ENCODE assay signal across 14 cellular contexts in genomic region chr21:34635307-34635706, GRCh38. TPM values are rescaled to one million over a fixed set of nuclear protein-coding genes. Genes with fewer than 3 reads are reported as not detected.
DNase-seq lines count a peak whose midpoint lies in the region; ATAC-seq and TF ChIP-seq lines count a peak whose summit lies in the region.
"Had no signal": no experiment of that assay in that cellular context is flagged by ENCODE, and none has a peak within 500 bp of the region (broad histone marks: within the 10 kb centered on the region; RNA-seq: fewer than 3 reads in every experiment).

No MANE protein-coding gene starts in this region.

- TF ChIP-seq CTCF in GM10266 (IDR thresholded peaks at IDR 0.05; ENCODE audit: control insufficient read depth, insufficient read depth, low read depth, missing control alignments), result peak; percentile 31
- peak; percentile 23 for TF ChIP-seq CTCF in kidney epithelial cell (IDR thresholded peaks at IDR 0.05; ENCODE audit: insufficient read depth, low read length, poor library complexity, severe bottlenecking)

- H3K9me3 ChIP-seq in SJCRH30 (replicated peaks), result no peaks in the 10 kb centered on the region
- H3K9me3 ChIP-seq: BLaER1, right lobe of liver had no signal

- H3K4me3 ChIP-seq in SJCRH30, result no peak overlapping the region
- no peak overlapping the region for H3K4me3 ChIP-seq in kidney epithelial cell (ENCODE audit: low read depth, low read length)
- H3K4me3 ChIP-seq: BLaER1, right lobe of liver had no signal

- DNase-seq in NCI-H82 (lab: John Stamatoyannopoulos, UW), result peak; percentile 46
- DNase-seq in NCI-H82 treated with DMSO at 0.1 percent for 48 hours (lab: John Stamatoyannopoulos, UW; ENCODE audit: unreplicated experiment), result no peak
- no peak for DNase-seq in GM10266 (ENCODE audit: extremely low spot score)
- peak; percentile 31 to 47 for DNase-seq in SJCRH30
- no peak for DNase-seq in kidney epithelial cell (ENCODE audit: low read depth)
- DNase-seq in cortex of kidney (lab: John Stamatoyannopoulos, UW), result no peak
- DNase-seq: kidney, right lobe of liver had no signal

- H3K27me3 ChIP-seq in SJCRH30 (no peaks in the 10 kb centered on the region; the same call in none of the 2 replicates), kidney epithelial cell (ENCODE audit: control insufficient read depth, insufficient read depth, low read length) (peaks cover 15% of the 10 kb centered on the region)
- H3K27me3 ChIP-seq: BLaER1, right lobe of liver had no signal

- H3K36me3 ChIP-seq in SJCRH30 (no peaks in the 10 kb centered on the region), kidney epithelial cell (ENCODE audit: control insufficient read depth, insufficient read depth, low read length) (no peaks in the 10 kb centered on the region)
- H3K36me3 ChIP-seq: BLaER1, right lobe of liver had no signal

- no peaks in the 10 kb centered on the region for H3K4me1 ChIP-seq in SJCRH30
- H3K4me1 ChIP-seq: right lobe of liver had no signal

- ATAC-seq in GM18511 (IDR thresholded peaks at IDR 0.05; ENCODE audit: unreplicated experiment), result no peak
- ATAC-seq in GM18498 (IDR thresholded peaks at IDR 0.05; ENCODE audit: unreplicated experiment), result no peak
- ATAC-seq: stimulated activated memory B cell treated with anti-CD40 and anti-IgM and Interleukin-4, amounts not matched to agents 10 μg/mL and 1 μg/mL and 100 μg/mL, for 72 hours had no signal

- no peak overlapping the region for H3K27ac ChIP-seq in SJCRH30
- H3K27ac ChIP-seq: BLaER1, right lobe of liver had no signal

RNA-seq across cellular contexts. Expression of gene RCAN1, which starts 20.4 kb away (rescaled TPM):
- 23.6 and 28.3 TPM in 2 replicates for total RNA-seq in SJCRH30 (2014; rRNA removed; shearing (Covaris generic))
- 70.6 and 82.4 TPM in 2 replicates for total RNA-seq in kidney epithelial cell

RNA-seq across cellular contexts. Expression of gene CLIC6, which starts 33.5 kb away (rescaled TPM):
- total RNA-seq in SJCRH30 (2014; rRNA removed; shearing (Covaris generic)), result 0.03 TPM in 1 of 2 replicates, not detected in the other
- 6.3 and 8.0 TPM in 2 replicates for total RNA-seq in kidney epithelial cell
- total RNA-seq: dermis microvascular lymphatic vessel endothelial cell, MCF 10A had no signal

Comparison
In these comparisons a context has a peak if more than half of its experiments do, and no peak if none do; other contexts are left out.
1. DNase-seq: peak in NCI-H82 (single experiment) and SJCRH30 (2 of 2); none in NCI-H82 treated with DMSO at 0.1 percent for 48 hours (single experiment), GM10266 (single experiment), kidney epithelial cell (single experiment) and cortex of kidney (single experiment).